ENCODE assay signal across 24 cellular contexts in the genomic region with DNA sequence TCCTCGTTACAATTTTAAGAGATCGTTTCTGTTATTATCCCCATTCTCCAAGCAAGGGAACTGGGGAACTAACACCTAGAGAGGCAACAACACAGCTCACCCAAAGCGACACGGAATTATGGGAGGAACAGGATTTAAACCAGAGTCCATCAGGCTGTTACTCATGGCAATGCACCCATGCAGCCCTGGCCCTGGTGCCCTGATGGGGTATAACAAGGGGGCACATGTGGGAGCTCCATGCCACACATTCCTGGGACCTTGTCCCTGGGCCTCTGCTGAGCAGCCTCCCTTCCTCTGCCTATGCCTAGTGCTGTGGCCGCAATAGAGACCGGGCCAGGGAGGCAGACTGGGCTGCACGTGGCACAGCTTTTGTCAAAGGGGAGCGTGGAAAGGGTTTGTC. TPM values are rescaled to one million over a fixed set of nuclear protein-coding genes. Genes with fewer than 3 reads are reported as not detected.
DNase-seq lines count a peak whose midpoint lies in the region; ATAC-seq and TF ChIP-seq lines count a peak whose summit lies in the region.
"Had no signal": no experiment of that assay in that cellular context is flagged by ENCODE, and none has a peak within 500 bp of the region (broad histone marks: within the 10 kb centered on the region; RNA-seq: fewer than 3 reads in every experiment).

No MANE protein-coding gene starts in this region.

- H3K27ac ChIP-seq in dorsolateral prefrontal cortex = peak overlapping the region in 39 of 59 donors; percentile 0 to 93 (median 41)
- H3K27ac ChIP-seq: BLaER1 treated with 17β-estradiol and CSF1 and Interleukin-3, amounts not matched to agents 10 nM and 100 nM; GM23248 had no signal

- H3K27me3 Mint-ChIP-seq in natural killer cell (ENCODE audit: low read depth in 2 of 2) (no peaks in the 10 kb centered on the region), progenitor cell of endocrine pancreas (no peaks in the 10 kb centered on the region)
- H3K27me3 Mint-ChIP-seq in natural killer cell treated with Interleukin-12 subunit alpha and Interleukin-12 subunit beta and Interleukin-15 and Interleukin-18, amount 100 ng/mL, for 72 hours = no peaks in the 10 kb centered on the region
- H3K27me3 Mint-ChIP-seq: CD4-positive, alpha-beta memory T cell had no signal

- POLR2A ChIA-PET in HEK293T (lab: Yijun Ruan, JAX) = no interaction called here

- CTCF ChIA-PET in HEK293T (lab: Yijun Ruan, JAX) = no interaction called here

- intact Hi-C loops in natural killer cell (cut with micrococcal nuclease) (no loop called here), dorsolateral prefrontal cortex (cut with DNase I) (no loop called here)

- TF ChIP-seq CTCF in natural killer cell (IDR thresholded peaks at IDR 0.05) (no peak), dorsolateral prefrontal cortex (IDR thresholded peaks at IDR 0.05 in 54 of 56, conservative IDR thresholded peaks at IDR 0.05 in 2 of 56; ENCODE audit: low read depth in 1 of 56, partially characterized antibody in 56 of 56) (no peak), progenitor cell of endocrine pancreas (IDR thresholded peaks at IDR 0.05; ENCODE audit: unreplicated experiment) (no peak)

- H3K4me1 Mint-ChIP-seq in natural killer cell = no peaks in the 10 kb centered on the region
- no peaks in the 10 kb centered on the region for H3K4me1 Mint-ChIP-seq in natural killer cell treated with Interleukin-12 subunit alpha and Interleukin-12 subunit beta and Interleukin-15 and Interleukin-18, amount 100 ng/mL, for 72 hours (ENCODE audit: low read depth in 2 of 2)
- H3K4me1 Mint-ChIP-seq in progenitor cell of endocrine pancreas (ENCODE audit: low read depth) = no peaks in the 10 kb centered on the region
- H3K4me1 Mint-ChIP-seq: CD4-positive, alpha-beta memory T cell had no signal

- H3K4me3 Mint-ChIP-seq in natural killer cell (peak overlapping the region; percentile 29), progenitor cell of endocrine pancreas (ENCODE audit: low read depth) (no peak overlapping the region)
- no peak overlapping the region for H3K4me3 Mint-ChIP-seq in natural killer cell treated with Interleukin-12 subunit alpha and Interleukin-12 subunit beta and Interleukin-15 and Interleukin-18, amount 100 ng/mL, for 72 hours
- H3K4me3 Mint-ChIP-seq: CD4-positive, alpha-beta memory T cell had no signal

- no peak for ATAC-seq in natural killer cell
- no peak for ATAC-seq in natural killer cell treated with Interleukin-12 subunit alpha and Interleukin-12 subunit beta and Interleukin-15 and Interleukin-18, amount 100 ng/mL, for 72 hours

- H3K9me3 Mint-ChIP-seq in natural killer cell = no peaks in the 10 kb centered on the region
- H3K9me3 Mint-ChIP-seq in natural killer cell treated with Interleukin-12 subunit alpha and Interleukin-12 subunit beta and Interleukin-15 and Interleukin-18, amount 100 ng/mL, for 72 hours = no peaks in the 10 kb centered on the region
- peaks cover 3% of the 10 kb centered on the region for H3K9me3 Mint-ChIP-seq in progenitor cell of endocrine pancreas (ENCODE audit: low read depth)
- H3K9me3 Mint-ChIP-seq: CD4-positive, alpha-beta memory T cell had no signal

- H3K36me3 Mint-ChIP-seq in natural killer cell (peaks cover 33% of the 10 kb centered on the region), progenitor cell of endocrine pancreas (ENCODE audit: insufficient read depth) (no peaks in the 10 kb centered on the region)
- no peaks in the 10 kb centered on the region for H3K36me3 Mint-ChIP-seq in natural killer cell treated with Interleukin-12 subunit alpha and Interleukin-12 subunit beta and Interleukin-15 and Interleukin-18, amount 100 ng/mL, for 72 hours
- H3K36me3 Mint-ChIP-seq: CD4-positive, alpha-beta memory T cell had no signal

- H3K27me3 ChIP-seq in dorsolateral prefrontal cortex = no peaks in the 10 kb centered on the region
- H3K27me3 ChIP-seq: BE2C; BLaER1 treated with 17β-estradiol and CSF1 and Interleukin-3, amounts not matched to agents 10 nM and 100 nM had no signal

- no peak overlapping the region for H3K4me3 ChIP-seq in dorsolateral prefrontal cortex
- H3K4me3 ChIP-seq: A549; BLaER1 treated with 17β-estradiol and CSF1 and Interleukin-3, amounts not matched to agents 10 nM and 100 nM; GM23248 had no signal

- H3K27ac Mint-ChIP-seq in natural killer cell = no peak overlapping the region
- H3K27ac Mint-ChIP-seq in natural killer cell treated with Interleukin-12 subunit alpha and Interleukin-12 subunit beta and Interleukin-15 and Interleukin-18, amount 100 ng/mL, for 72 hours = no peak overlapping the region
- peak overlapping the region; percentile 45 for H3K27ac Mint-ChIP-seq in progenitor cell of endocrine pancreas
- H3K27ac Mint-ChIP-seq: CD4-positive, alpha-beta memory T cell had no signal

- DNase-seq in natural killer cell = no peak
- DNase-seq in natural killer cell treated with Interleukin-12 subunit alpha and Interleukin-12 subunit beta and Interleukin-15 and Interleukin-18, amount 100 ng/mL, for 72 hours (ENCODE audit: low spot score) = no peak
- DNase-seq in dorsolateral prefrontal cortex = no peak
- no peak for DNase-seq in progenitor cell of endocrine pancreas (ENCODE audit: low spot score, unreplicated experiment)
- DNase-seq in NCI-H128 (lab: John Stamatoyannopoulos, UW; ENCODE audit: unreplicated experiment) = no peak
- DNase-seq in HEK293T (ENCODE audit: extremely low spot score) = no peak
- DNase-seq: 8988T; ACHN; AML-193; BE2C; Calu3; CD4-positive, alpha-beta memory T cell; COR-L47; DMS53; DMS79 treated with DMSO at 0.1 percent for 48 hours; GF-D8; GM23248; H7; HCEC 1CT had no signal

TF ChIP-seq in HEK293T, 16 proteins besides CTCF, POLR2A, EP300 and RAD21:
- TF ChIP-seq ZNF384 (IDR thresholded peaks at IDR 0.05) (no peak), FOXK2 (IDR thresholded peaks at IDR 0.05) (no peak), ELF4 (IDR thresholded peaks at IDR 0.05) (no peak), L3MBTL2 (conservative IDR thresholded peaks at IDR 0.05) (no peak), SP1 (IDR thresholded peaks at IDR 0.05) (no peak), FOXA1 (IDR thresholded peaks at IDR 0.05) (no peak)
- TF ChIP-seq, protein P1, sequence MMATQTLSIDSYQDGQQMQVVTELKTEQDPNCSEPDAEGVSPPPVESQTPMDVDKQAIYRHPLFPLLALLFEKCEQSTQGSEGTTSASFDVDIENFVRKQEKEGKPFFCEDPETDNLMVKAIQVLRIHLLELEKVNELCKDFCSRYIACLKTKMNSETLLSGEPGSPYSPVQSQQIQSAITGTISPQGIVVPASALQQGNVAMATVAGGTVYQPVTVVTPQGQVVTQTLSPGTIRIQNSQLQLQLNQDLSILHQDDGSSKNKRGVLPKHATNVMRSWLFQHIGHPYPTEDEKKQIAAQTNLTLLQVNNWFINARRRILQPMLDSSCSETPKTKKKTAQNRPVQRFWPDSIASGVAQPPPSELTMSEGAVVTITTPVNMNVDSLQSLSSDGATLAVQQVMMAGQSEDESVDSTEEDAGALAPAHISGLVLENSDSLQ (IDR thresholded peaks at IDR 0.05) = no peak

RNA-seq across cellular contexts. Expression of gene RCVRN, which starts 13.3 kb away (rescaled TPM):
- total RNA-seq in natural killer cell = 1 to 10 TPM in 2 of 3 donors, under 1 TPM in 1; 0.86 to 2.0 (median 1.7) TPM
- total RNA-seq in natural killer cell treated with Interleukin-12 subunit alpha and Interleukin-12 subunit beta and Interleukin-15 and Interleukin-18, amount 100 ng/mL, for 72 hours = not detected
- 1 to 10 TPM in 102 of 120 experiments, under 1 TPM in 18; 0.18 to 9.5 (median 2.6) TPM for total RNA-seq in dorsolateral prefrontal cortex
- not detected in 2 replicates for total RNA-seq in progenitor cell of endocrine pancreas
- total RNA-seq: Calu3; CD4-positive, alpha-beta memory T cell; Daoy; G401; GM23248; H1; H7 had no signal
